ENCODE assay signal across 8 cellular contexts in genomic region chr17:47253541-47254402, GRCh38. TPM values are rescaled to one million over a fixed set of nuclear protein-coding genes. Genes with fewer than 3 reads are reported as not detected.
A peak's percentile ranks its signal among the peaks of the same experiment; 100 is the strongest.
DNase-seq lines count a peak whose midpoint lies in the region; ATAC-seq and TF ChIP-seq lines count a peak whose summit lies in the region.

Gene ITGB3 (plus strand): TSS chr17:47253827. CDS start chr17:47253862, 35 bp downstream.

- H3K4me3 ChIP-seq in OCI-LY1 (ENCODE audit: low read depth, low read length, poor library complexity, severe bottlenecking), result peak within 1 kb of the TSS; percentile 69

- H3K4me2 ChIP-seq in OCI-LY1 (ENCODE audit: low read length), result peak within 1 kb of the TSS; percentile 98

- H4K20me1 ChIP-seq in OCI-LY1 (ENCODE audit: insufficient read depth, low read length), result no peaks in the 10 kb centered on the region

- no peaks in the 10 kb centered on the region for H3K36me3 Mint-ChIP-seq in activated T-cell treated with anti-CD3 and anti-CD28 coated beads, Interleukin-2, amount 50 U/mL, for 24 hours (ENCODE audit: low read depth)
- H3K36me3 Mint-ChIP-seq in natural killer cell, result no peaks in the 10 kb centered on the region

- peak within 1 kb of the TSS; percentile 79 for H3K4me3 Mint-ChIP-seq in activated T-cell treated with anti-CD3 and anti-CD28 coated beads, Interleukin-2, amount 50 U/mL, for 24 hours
- peak within 1 kb of the TSS; percentile 99 for H3K4me3 Mint-ChIP-seq in natural killer cell

- no peak within 1 kb of the TSS for H3K27ac ChIP-seq in OCI-LY1 (ENCODE audit: low read depth, low read length, poor library complexity, severe bottlenecking)

- peaks cover 65% of the 10 kb centered on the region for H3K27me3 Mint-ChIP-seq in activated T-cell treated with anti-CD3 and anti-CD28 coated beads, Interleukin-2, amount 50 U/mL, for 24 hours
- peaks cover 46 to 57% of the 10 kb centered on the region in 2 donors for H3K27me3 Mint-ChIP-seq in natural killer cell (ENCODE audit: low read depth in 2 of 2)

- no peaks in the 10 kb centered on the region for H3K79me2 ChIP-seq in OCI-LY1 (ENCODE audit: insufficient read depth, low read length)

- H3K36me3 ChIP-seq in OCI-LY1 (ENCODE audit: insufficient read depth, low read length), result no peaks in the 10 kb centered on the region

- peak; percentile 50 to 61 for DNase-seq in AML-193 (lab: John Stamatoyannopoulos, UW)
- DNase-seq in activated T-cell treated with anti-CD3 and anti-CD28 coated beads, Interleukin-2, amount 50 U/mL, for 24 hours, result peak; percentile 73
- peak; percentile 69 for DNase-seq in fibroblast of gingiva (ENCODE audit: low read depth)
- DNase-seq in natural killer cell, result peak; percentile 47
- DNase-seq in stimulated activated naive CD4-positive, alpha-beta T cell treated with Interleukin-2 at 50 U/mL for 16 hours (lab: John Stamatoyannopoulos, UW), result peak; percentile 55

- intact Hi-C loops in natural killer cell (cut with micrococcal nuclease), result no loop called here

- no peaks in the 10 kb centered on the region for H3K9me3 ChIP-seq in OCI-LY1 (ENCODE audit: low read length)

- H3K4me1 Mint-ChIP-seq in activated T-cell treated with anti-CD3 and anti-CD28 coated beads, Interleukin-2, amount 50 U/mL, for 24 hours (ENCODE audit: low read depth), result peaks cover 18% of the 10 kb centered on the region
- H3K4me1 Mint-ChIP-seq in natural killer cell, result peaks cover 11 to 15% of the 10 kb centered on the region in 2 donors

- peak within 1 kb of the TSS; percentile 22 for H2AFZ ChIP-seq in OCI-LY1 (ENCODE audit: low read length)

- H3K27me3 ChIP-seq in OCI-LY1 (ENCODE audit: insufficient read depth, low read length), result no peaks in the 10 kb centered on the region

- peak; percentile 35 for TF ChIP-seq CTCF in OCI-LY1 (IDR thresholded peaks at IDR 0.05; ENCODE audit: low read length)
- TF ChIP-seq CTCF in natural killer cell (IDR thresholded peaks at IDR 0.05), result no peak

- no peaks in the 10 kb centered on the region for H3K9me3 Mint-ChIP-seq in activated T-cell treated with anti-CD3 and anti-CD28 coated beads, Interleukin-2, amount 50 U/mL, for 24 hours
- H3K9me3 Mint-ChIP-seq in natural killer cell, result no peaks in the 10 kb centered on the region

- H3K9ac ChIP-seq in OCI-LY1 (ENCODE audit: low read length), result peak within 1 kb of the TSS; percentile 58

- no peaks in the 10 kb centered on the region for H3F3A ChIP-seq in OCI-LY1 (ENCODE audit: insufficient read depth, low read length)

- H3K9me2 ChIP-seq in OCI-LY1 (ENCODE audit: low read depth, low read length), result no peaks in the 10 kb centered on the region

- no peak within 1 kb of the TSS for H3K27ac Mint-ChIP-seq in activated T-cell treated with anti-CD3 and anti-CD28 coated beads, Interleukin-2, amount 50 U/mL, for 24 hours
- H3K27ac Mint-ChIP-seq in natural killer cell, result peak within 1 kb of the TSS in 1 of 2 donors; percentile 56

- peak; percentile 70 for ATAC-seq in GM19043 (IDR thresholded peaks at IDR 0.05; ENCODE audit: low read depth, unreplicated experiment)
- ATAC-seq in HG03442 (IDR thresholded peaks at IDR 0.05; ENCODE audit: unreplicated experiment), result peak; percentile 73
- peak; percentile 87 to 97 (median 95) for ATAC-seq in natural killer cell

- peaks cover 12% of the 10 kb centered on the region for H3K4me1 ChIP-seq in OCI-LY1 (ENCODE audit: insufficient read depth, low read length, severe bottlenecking)

RNA-seq across cellular contexts. Expression of gene ITGB3, which starts in this region (rescaled TPM):
- 10 to 100 TPM in 2 of 3 donors, 1 to 10 TPM in 1; 4.2 to 30.6 (median 11.6) TPM for total RNA-seq in natural killer cell
